In the genomic region with DNA sequence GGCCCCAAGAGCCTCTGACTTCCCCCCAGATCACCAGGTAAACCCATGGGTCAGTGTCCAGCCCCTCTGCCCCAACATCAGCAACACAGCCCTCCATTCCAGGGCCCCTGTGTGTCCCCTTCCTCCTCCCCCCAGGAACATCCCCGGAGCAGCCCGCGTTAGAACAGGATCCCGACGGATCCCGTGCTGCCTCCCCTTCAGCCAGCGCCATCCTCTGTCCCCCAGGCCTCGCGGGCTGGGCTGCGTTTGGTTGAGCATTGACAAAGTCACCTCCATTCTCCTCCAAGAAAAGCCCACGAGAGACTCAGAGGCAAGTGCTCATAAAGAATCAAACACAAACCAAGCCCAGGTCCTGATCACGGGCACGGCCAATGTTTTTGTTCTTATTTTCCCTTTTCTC, we compare ENCODE assay signal across 28 cellular contexts.
"Had no signal": no experiment of that assay in that cellular context is flagged by ENCODE, and none has a peak within 500 bp of the region (broad histone marks: within the 10 kb centered on the region; RNA-seq: fewer than 3 reads in every experiment).

No MANE protein-coding gene starts in this region.

- DNase-seq: activated CD4-positive, alpha-beta T cell treated with anti-CD3 and anti-CD28 coated beads for 48 hours; activated CD4-positive, alpha-beta T cell treated with anti-CD3 and anti-CD28 coated beads, Interleukin-2, amount 50 U/mL, for 1 hour; activated CD4-positive, alpha-beta T cell treated with anti-CD3 and anti-CD28 coated beads, Interleukin-2, amount 50 U/mL, for 48 hours; activated CD8-positive, alpha-beta memory T cell treated with anti-CD3 and anti-CD28 coated beads for 24 hours; activated CD8-positive, alpha-beta T cell treated with anti-CD3 and anti-CD28 coated beads for 36 hours; activated effector memory CD4-positive, alpha-beta T cell treated with anti-CD3 and anti-CD28 coated beads, Interleukin-2, amount 50 U/mL, for 16 hours; activated naive CD4-positive, alpha-beta T cell treated with anti-CD3 and anti-CD28 coated beads for 36 hours; activated naive CD8-positive, alpha-beta T cell treated with anti-CD3 and anti-CD28 coated beads for 36 hours; activated naive CD8-positive, alpha-beta T cell treated with anti-CD3 and anti-CD28 coated beads, Interleukin-2, amount 50 U/mL, for 24 hours; activated T-cell treated with anti-CD3 and anti-CD28 coated beads, Interleukin-2, amount 50 U/mL, for 4 hours; adrenal gland; amygdala; aorta; body of pancreas; caudate nucleus; cortex of kidney; dermis blood vessel endothelial cell; effector CD4-positive, alpha-beta T cell; effector memory CD8-positive, alpha-beta T cell; erythroblast; foreskin keratinocyte; gastrocnemius medialis; glutamatergic neuron; T-helper 2 cell had no signal

- H3K9me3 ChIP-seq: adrenal gland, body of pancreas, esophagus muscularis mucosa, gastrocnemius medialis had no signal

- H3K36me3 Mint-ChIP-seq: activated naive CD4-positive, alpha-beta T cell treated with anti-CD3 and anti-CD28 coated beads, Interleukin-2, amount 50 U/mL, for 24 hours; activated naive CD8-positive, alpha-beta T cell treated with anti-CD3 and anti-CD28 coated beads for 36 hours had no signal

- H3K9me3 Mint-ChIP-seq: activated CD8-positive, alpha-beta T cell treated with anti-CD3 and anti-CD28 coated beads for 36 hours; activated naive CD4-positive, alpha-beta T cell treated with anti-CD3 and anti-CD28 coated beads for 36 hours; activated naive CD4-positive, alpha-beta T cell treated with anti-CD3 and anti-CD28 coated beads, Interleukin-2, amount 50 U/mL, for 24 hours; activated naive CD8-positive, alpha-beta T cell treated with anti-CD3 and anti-CD28 coated beads for 36 hours; activated naive CD8-positive, alpha-beta T cell treated with anti-CD3 and anti-CD28 coated beads, Interleukin-2, amount 50 U/mL, for 24 hours; activated T-cell treated with anti-CD3 and anti-CD28 coated beads, Interleukin-2, amount 50 U/mL, for 4 hours; activated T-helper 2 cell treated with anti-CD3 and anti-CD28 coated beads, Interferon-gamma antibody, Interleukin-2, Interleukin-4, amounts not matched to agents 10 μg/mL and 5 μg/mL and 100 μg/mL, durations not matched to agents 14 hours and 24 hours and 36 hours; effector memory CD8-positive, alpha-beta T cell had no signal

- H3K27me3 Mint-ChIP-seq: activated CD8-positive, alpha-beta T cell treated with anti-CD3 and anti-CD28 coated beads for 36 hours; activated naive CD4-positive, alpha-beta T cell treated with anti-CD3 and anti-CD28 coated beads, Interleukin-2, amount 50 U/mL, for 24 hours; activated naive CD8-positive, alpha-beta T cell treated with anti-CD3 and anti-CD28 coated beads for 36 hours; activated naive CD8-positive, alpha-beta T cell treated with anti-CD3 and anti-CD28 coated beads, Interleukin-2, amount 50 U/mL, for 24 hours had no signal

- H3K4me1 Mint-ChIP-seq: activated naive CD4-positive, alpha-beta T cell treated with anti-CD3 and anti-CD28 coated beads, Interleukin-2, amount 50 U/mL, for 24 hours; activated naive CD8-positive, alpha-beta T cell treated with anti-CD3 and anti-CD28 coated beads for 36 hours; activated naive CD8-positive, alpha-beta T cell treated with anti-CD3 and anti-CD28 coated beads, Interleukin-2, amount 50 U/mL, for 24 hours had no signal

- H3K36me3 ChIP-seq: adrenal gland, esophagus muscularis mucosa, gastrocnemius medialis had no signal

- H3K27me3 ChIP-seq: adrenal gland, body of pancreas, foreskin keratinocyte had no signal

- H3K4me3 Mint-ChIP-seq: activated CD8-positive, alpha-beta T cell treated with anti-CD3 and anti-CD28 coated beads for 36 hours; activated naive CD4-positive, alpha-beta T cell treated with anti-CD3 and anti-CD28 coated beads for 36 hours; activated naive CD4-positive, alpha-beta T cell treated with anti-CD3 and anti-CD28 coated beads, Interleukin-2, amount 50 U/mL, for 24 hours; activated naive CD8-positive, alpha-beta T cell treated with anti-CD3 and anti-CD28 coated beads for 36 hours; activated naive CD8-positive, alpha-beta T cell treated with anti-CD3 and anti-CD28 coated beads, Interleukin-2, amount 50 U/mL, for 24 hours; activated T-cell treated with anti-CD3 and anti-CD28 coated beads, Interleukin-2, amount 50 U/mL, for 4 hours; effector memory CD8-positive, alpha-beta T cell had no signal

- ATAC-seq: activated CD4-positive, CD25-positive, alpha-beta regulatory T cell treated with anti-CD3 and anti-CD28 coated beads, Interleukin-2, amount 50 U/mL, for 24 hours; activated CD8-positive, alpha-beta T cell treated with anti-CD3 and anti-CD28 coated beads for 36 hours; activated naive CD8-positive, alpha-beta T cell treated with anti-CD3 and anti-CD28 coated beads, Interleukin-2, amount 50 U/mL, for 24 hours; activated T-cell treated with anti-CD3 and anti-CD28 coated beads, Interleukin-2, amount 50 U/mL, for 4 hours; body of pancreas; effector memory CD8-positive, alpha-beta T cell; foreskin keratinocyte; gastrocnemius medialis had no signal

- H3K4me1 ChIP-seq: adrenal gland, foreskin keratinocyte, gastrocnemius medialis had no signal

- H3K27ac Mint-ChIP-seq: activated CD8-positive, alpha-beta T cell treated with anti-CD3 and anti-CD28 coated beads for 36 hours; activated naive CD4-positive, alpha-beta T cell treated with anti-CD3 and anti-CD28 coated beads for 36 hours; activated naive CD4-positive, alpha-beta T cell treated with anti-CD3 and anti-CD28 coated beads, Interleukin-2, amount 50 U/mL, for 24 hours; activated naive CD8-positive, alpha-beta T cell treated with anti-CD3 and anti-CD28 coated beads for 36 hours; activated naive CD8-positive, alpha-beta T cell treated with anti-CD3 and anti-CD28 coated beads, Interleukin-2, amount 50 U/mL, for 24 hours; activated T-helper 2 cell treated with anti-CD3 and anti-CD28 coated beads, Interferon-gamma antibody, Interleukin-2, Interleukin-4, amounts not matched to agents 10 μg/mL and 5 μg/mL and 100 μg/mL, durations not matched to agents 14 hours and 24 hours and 36 hours; effector memory CD8-positive, alpha-beta T cell had no signal

- H3K4me3 ChIP-seq: adrenal gland, body of pancreas, esophagus muscularis mucosa, gastrocnemius medialis had no signal
